Comparison of ENCODE assay signal across 13 cellular contexts in the genomic region with DNA sequence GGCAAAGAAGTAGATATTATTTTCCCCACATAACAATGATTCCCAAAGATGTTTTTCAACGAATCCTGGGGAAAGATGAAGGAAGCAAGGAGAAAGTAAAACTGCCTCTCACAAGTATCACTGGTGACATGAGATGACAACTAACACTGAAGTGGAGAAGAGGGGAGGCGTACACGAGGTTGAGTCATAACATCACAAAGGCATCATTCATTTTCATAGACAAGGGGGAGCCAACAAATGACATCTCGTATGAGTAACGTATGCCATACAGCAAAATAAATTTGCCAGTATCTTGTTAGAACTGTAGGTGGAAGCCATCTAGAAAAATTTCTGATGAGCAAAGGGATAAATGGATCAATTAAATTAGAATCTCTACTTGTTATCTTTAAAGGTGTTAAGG. TPM values are rescaled to one million over a fixed set of nuclear protein-coding genes. Genes with fewer than 3 reads are reported as not detected.
DNase-seq lines count a peak whose midpoint lies in the region; ATAC-seq and TF ChIP-seq lines count a peak whose summit lies in the region.
"Had no signal": no experiment of that assay in that cellular context is flagged by ENCODE, and none has a peak within 500 bp of the region (broad histone marks: within the 10 kb centered on the region; RNA-seq: fewer than 3 reads in every experiment).

No MANE protein-coding gene starts in this region.

- H3K4me3 Mint-ChIP-seq in Calu3 (ENCODE audit: low read depth, unreplicated experiment) = no peak overlapping the region
- H3K4me3 Mint-ChIP-seq: T-helper 17 cell had no signal

- H3K27me3 Mint-ChIP-seq in Calu3 (ENCODE audit: unreplicated experiment) = no peaks in the 10 kb centered on the region
- H3K27me3 Mint-ChIP-seq: T-helper 17 cell had no signal

- DNase-seq in Calu3 (peak; percentile 21), HT1080 (ENCODE audit: low read depth) (peak; percentile 90), caudate nucleus (lab: John Stamatoyannopoulos, UW) (peak in 32 of 61 donors; percentile 0 to 85 (median 21)), OCI-M1 (lab: John Stamatoyannopoulos, UW) (no peak), 8988T (no peak), posterior cingulate gyrus (no peak)
- DNase-seq: cerebellar nuclear complex, left lung, NCI-H146, ovary, T-helper 17 cell had no signal

- CTCF ChIA-PET in Calu3 (lab: Charles Lee) = no interaction called here

- ATAC-seq in GM18517 (IDR thresholded peaks at IDR 0.05; ENCODE audit: unreplicated experiment) = peak; percentile 59
- no peak for ATAC-seq in HG02623 (IDR thresholded peaks at IDR 0.05; ENCODE audit: unreplicated experiment)
- ATAC-seq: left lung, T-helper 17 cell had no signal

- peaks cover 16% of the 10 kb centered on the region for H3K4me1 Mint-ChIP-seq in Calu3 (ENCODE audit: low read depth, unreplicated experiment)
- H3K4me1 Mint-ChIP-seq: T-helper 17 cell had no signal

- TF ChIP-seq CTCF in Calu3 (IDR thresholded peaks at IDR 0.05; ENCODE audit: unreplicated experiment) = no peak

- no peaks in the 10 kb centered on the region for H3K9me3 Mint-ChIP-seq in Calu3 (ENCODE audit: low read depth, unreplicated experiment)

- BruUV-seq in Calu3 (replicated peaks; lab: Mats Ljungman, UMichigan) = no TSS peak

- no peak overlapping the region for H3K27ac ChIP-seq in caudate nucleus (ENCODE audit: low read depth, low read length)
- H3K27ac ChIP-seq: left lung, ovary had no signal

- peak overlapping the region; percentile 72 for H3K27ac Mint-ChIP-seq in Calu3 (ENCODE audit: unreplicated experiment)
- H3K27ac Mint-ChIP-seq: T-helper 17 cell had no signal

- intact Hi-C loops in Calu3 (cut with micrococcal nuclease; ENCODE audit: unreplicated experiment) (no loop called here), posterior cingulate gyrus (cut with DNase I) (no loop called here)

- no peaks in the 10 kb centered on the region for H3K36me3 Mint-ChIP-seq in Calu3 (ENCODE audit: insufficient read depth, unreplicated experiment)

RNA-seq across cellular contexts. Expression of a gene that starts 56.6 kb away (rescaled TPM):
- total RNA-seq in Calu3 (2022) = 621 and 626 TPM in 2 replicates
- 23.1 and 35.9 TPM in 2 replicates for total RNA-seq in HT1080 (2014; rRNA removed; shearing (Covaris generic))
- polyA plus RNA-seq in HT1080 (2015; cell fraction: cytosol; rRNA removed) = 38.9 and 43.2 TPM in 2 replicates
- polyA plus RNA-seq in HT1080 (2015; cell fraction: nucleus; rRNA removed) = 48.0 and 49.1 TPM in 2 replicates

Comparison
In these comparisons a context has a peak if more than half of its experiments do, and no peak if none do; other contexts are left out.
1. DNase-seq: peak in Calu3 (single experiment), HT1080 (single experiment) and caudate nucleus (32 of 61); none in OCI-M1 (single experiment), 8988T (single experiment) and posterior cingulate gyrus (0 of 10).
2. RNA of a gene that starts 56.6 kb away (total RNA-seq): 621 to 626 TPM in Calu3; 23.1 to 35.9 TPM in HT1080; every median in the first group is over 10 times any median in the second.